In genomic region chr1:109927908-109928307, GRCh38 we compare ENCODE assay signal across 10 cellular contexts. TPM values are rescaled to one million over a fixed set of nuclear protein-coding genes. Genes with fewer than 3 reads are reported as not detected.
DNase-seq lines count a peak whose midpoint lies in the region; ATAC-seq and TF ChIP-seq lines count a peak whose summit lies in the region.
"Had no signal": no experiment of that assay in that cellular context is flagged by ENCODE, and none has a peak within 500 bp of the region (broad histone marks: within the 10 kb centered on the region; RNA-seq: fewer than 3 reads in every experiment).

No MANE protein-coding gene starts in this region.

- ATAC-seq in SK-N-SH treated with all-trans-retinoic acid at 6 μM for 48 hours = no peak
- peak; percentile 76 for ATAC-seq in Right ventricle myocardium superior (ENCODE audit: poor library complexity)
- ATAC-seq in HG03378 (IDR thresholded peaks at IDR 0.05; ENCODE audit: unreplicated experiment) = no peak
- no peak for ATAC-seq in HG02588 (IDR thresholded peaks at IDR 0.05; ENCODE audit: unreplicated experiment)

- H4K20me1 ChIP-seq in SK-N-SH (ENCODE audit: insufficient read depth) = no peaks in the 10 kb centered on the region

- no peaks in the 10 kb centered on the region for H3K9me2 ChIP-seq in SK-N-SH

- CTCF ChIA-PET in SK-N-SH (lab: Yijun Ruan, JAX) = interaction anchor here (1.1 kb wide), 1 partner anchor 44 kb away, joined by 3 read pairs; no protein-coding TSS in a partner anchor

- no peak for TF ChIP-seq RAD21 in SK-N-SH (IDR thresholded peaks at IDR 0.05; ENCODE audit: low read length)

- H3K27me3 ChIP-seq in SK-N-SH (ENCODE audit: insufficient read depth) (no peaks in the 10 kb centered on the region), vagina (no peaks in the 10 kb centered on the region)

- H3K9me3 ChIP-seq in SK-N-SH (no peaks in the 10 kb centered on the region), vagina (no peaks in the 10 kb centered on the region)

- TF ChIP-seq CTCF in SK-N-SH (IDR thresholded peaks at IDR 0.05) = no peak
- TF ChIP-seq CTCF in osteocyte (IDR thresholded peaks at IDR 0.05) = no peak
- TF ChIP-seq CTCF in vagina (IDR thresholded peaks at IDR 0.05) = no peak

- no peak for TF ChIP-seq EP300 in SK-N-SH (IDR thresholded peaks at IDR 0.05; ENCODE audit: borderline replicate concordance in 1 of 2, low read depth in 1 of 2, low read length in 1 of 2)

- WGBS in SK-N-SH (ENCODE audit: low lambda C conversion rate) = 71% methylated on average over 6 of the region's 6 CpGs

- POLR2A ChIA-PET in SK-N-SH (lab: Yijun Ruan, JAX) = no interaction called here

- intact Hi-C loops in Right ventricle myocardium superior (cut with DNase I) (no loop called here), vagina (cut with DNase I) (no loop called here)

- TF ChIP-seq POLR2A in vagina (IDR thresholded peaks at IDR 0.05) = no peak

- H3K4me2 ChIP-seq in SK-N-SH = no peak overlapping the region

- peaks cover 48% of the 10 kb centered on the region for H3K4me1 Mint-ChIP-seq in osteocyte (ENCODE audit: unreplicated experiment)

- no peak overlapping the region for H3K9ac ChIP-seq in SK-N-SH

- no peaks in the 10 kb centered on the region for H3K79me2 ChIP-seq in SK-N-SH (ENCODE audit: insufficient read depth)

- H3K4me1 ChIP-seq in SK-N-SH (ENCODE audit: control insufficient read depth in 1 of 2, insufficient read depth in 2 of 2, low read depth in 1 of 2, low read length in 1 of 2) (peaks cover 0 to 37% of the 10 kb centered on the region in 2 experiments; a peak in 1 of 4 replicates), vagina (peaks cover 71% of the 10 kb centered on the region)

- H3K27ac ChIP-seq in SK-N-SH (ENCODE audit: low read depth in 2 of 2, low read length in 1 of 2) (peak overlapping the region; percentile 3 to 65; a peak in 3 of 4 replicates), vagina (peak overlapping the region; percentile 82)

- no peak overlapping the region for H3K4me3 Mint-ChIP-seq in osteocyte (ENCODE audit: unreplicated experiment)

- H3K36me3 ChIP-seq in SK-N-SH (replicated peaks in 1 of 2; ENCODE audit: control insufficient read depth in 1 of 2, insufficient read depth in 2 of 2, low read length in 1 of 2) (peaks cover 7 to 27% of the 10 kb centered on the region in 2 experiments), vagina (peaks cover 0 to 52% of the 10 kb centered on the region in 2 donors)

- H2AFZ ChIP-seq in SK-N-SH (ENCODE audit: low read depth) = no peak overlapping the region

- H3K27me3 Mint-ChIP-seq in osteocyte (ENCODE audit: unreplicated experiment) = no peaks in the 10 kb centered on the region

- H3K4me3 ChIP-seq in SK-N-SH (ENCODE audit: low read depth in 2 of 2, low read length in 1 of 2) = no peak overlapping the region
- no peak overlapping the region for H3K4me3 ChIP-seq in vagina

- peak overlapping the region; percentile 81 for H3K27ac Mint-ChIP-seq in osteocyte (ENCODE audit: unreplicated experiment)

- no peaks in the 10 kb centered on the region for H3F3A ChIP-seq in SK-N-SH (replicated peaks; ENCODE audit: insufficient read depth)

- peaks cover 42% of the 10 kb centered on the region for H3K36me3 Mint-ChIP-seq in osteocyte (ENCODE audit: unreplicated experiment)

- H3K9me3 Mint-ChIP-seq in osteocyte (ENCODE audit: unreplicated experiment) = no peaks in the 10 kb centered on the region

- DNase-seq in SK-N-SH = no peak
- peak; percentile 87 for DNase-seq in Right ventricle myocardium superior
- no peak for DNase-seq in osteocyte (ENCODE audit: extremely low spot score, unreplicated experiment)
- peak in 1 of 2 donors; percentile 97 for DNase-seq in vagina (ENCODE audit: extremely low spot score in 2 of 2)
- DNase-seq in NCI-H1436 treated with DMSO at 0.1 percent for 48 hours (lab: John Stamatoyannopoulos, UW) = no peak
- DNase-seq: 8988T, glutamatergic neuron had no signal

TF ChIP-seq in SK-N-SH, 30 proteins besides CTCF, POLR2A, EP300 and RAD21 (continues in another document):
- TF ChIP-seq YY1 (IDR thresholded peaks at IDR 0.05; ENCODE audit: low read depth) (no peak), FOXJ3 (CRISPR knock-in tag; IDR thresholded peaks at IDR 0.05) (no peak), ZBTB33 (IDR thresholded peaks at IDR 0.05; ENCODE audit: borderline replicate concordance, low read depth) (no peak), RCOR1 (IDR thresholded peaks at IDR 0.05; ENCODE audit: low read length) (no peak)
- TF ChIP-seq, protein P1, sequence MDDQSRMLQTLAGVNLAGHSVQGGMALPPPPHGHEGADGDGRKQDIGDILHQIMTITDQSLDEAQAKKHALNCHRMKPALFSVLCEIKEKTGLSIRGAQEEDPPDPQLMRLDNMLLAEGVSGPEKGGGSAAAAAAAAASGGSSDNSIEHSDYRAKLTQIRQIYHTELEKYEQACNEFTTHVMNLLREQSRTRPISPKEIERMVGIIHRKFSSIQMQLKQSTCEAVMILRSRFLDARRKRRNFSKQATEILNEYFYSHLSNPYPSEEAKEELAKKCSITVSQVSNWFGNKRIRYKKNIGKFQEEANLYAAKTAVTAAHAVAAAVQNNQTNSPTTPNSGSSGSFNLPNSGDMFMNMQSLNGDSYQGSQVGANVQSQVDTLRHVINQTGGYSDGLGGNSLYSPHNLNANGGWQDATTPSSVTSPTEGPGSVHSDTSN (IDR thresholded peaks at IDR 0.05) = no peak

TF ChIP-seq in SK-N-SH treated with all-trans-retinoic acid at 6 μM for 48 hours, 23 proteins besides CTCF, POLR2A, EP300 and RAD21:
- TF ChIP-seq ISL1 (CRISPR knock-in tag; IDR thresholded peaks at IDR 0.05) (no peak), TOX (CRISPR knock-in tag; IDR thresholded peaks at IDR 0.05; ENCODE audit: borderline replicate concordance) (no peak), SNAI2 (CRISPR knock-in tag; IDR thresholded peaks at IDR 0.05) (no peak), ZNF565 (CRISPR knock-in tag; conservative IDR thresholded peaks at IDR 0.05; ENCODE audit: low read depth) (no peak), OSR1 (CRISPR knock-in tag; IDR thresholded peaks at IDR 0.05) (no peak), CREB5 (CRISPR knock-in tag; IDR thresholded peaks at IDR 0.05; ENCODE audit: low read depth) (no peak), ZFP30 (CRISPR knock-in tag; IDR thresholded peaks at IDR 0.05) (no peak), ZC3H10 (CRISPR knock-in tag; IDR thresholded peaks at IDR 0.05) (no peak), ZNF8 (CRISPR knock-in tag; IDR thresholded peaks at IDR 0.05) (no peak), BACH2 (CRISPR knock-in tag; IDR thresholded peaks at IDR 0.05; ENCODE audit: borderline replicate concordance) (no peak), ZNF70 (CRISPR knock-in tag; IDR thresholded peaks at IDR 0.05) (no peak), ZFP3 (CRISPR knock-in tag; IDR thresholded peaks at IDR 0.05) (no peak), ESRRG (CRISPR knock-in tag; IDR thresholded peaks at IDR 0.05) (no peak), ARNTL (CRISPR knock-in tag; IDR thresholded peaks at IDR 0.05; ENCODE audit: borderline replicate concordance, low read depth) (no peak), RARB (CRISPR knock-in tag; IDR thresholded peaks at IDR 0.05) (no peak)
- TF ChIP-seq, protein P2, sequence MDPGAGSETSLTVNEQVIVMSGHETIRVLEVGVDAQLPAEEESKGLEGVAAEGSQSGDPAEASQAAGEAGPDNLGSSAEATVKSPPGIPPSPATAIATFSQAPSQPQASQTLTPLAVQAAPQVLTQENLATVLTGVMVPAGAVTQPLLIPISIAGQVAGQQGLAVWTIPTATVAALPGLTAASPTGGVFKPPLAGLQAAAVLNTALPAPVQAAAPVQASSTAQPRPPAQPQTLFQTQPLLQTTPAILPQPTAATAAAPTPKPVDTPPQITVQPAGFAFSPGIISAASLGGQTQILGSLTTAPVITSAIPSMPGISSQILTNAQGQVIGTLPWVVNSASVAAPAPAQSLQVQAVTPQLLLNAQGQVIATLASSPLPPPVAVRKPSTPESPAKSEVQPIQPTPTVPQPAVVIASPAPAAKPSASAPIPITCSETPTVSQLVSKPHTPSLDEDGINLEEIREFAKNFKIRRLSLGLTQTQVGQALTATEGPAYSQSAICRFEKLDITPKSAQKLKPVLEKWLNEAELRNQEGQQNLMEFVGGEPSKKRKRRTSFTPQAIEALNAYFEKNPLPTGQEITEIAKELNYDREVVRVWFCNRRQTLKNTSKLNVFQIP (CRISPR knock-in tag; IDR thresholded peaks at IDR 0.05; ENCODE audit: borderline replicate concordance, low read depth) = no peak
- TF ChIP-seq, protein P3, sequence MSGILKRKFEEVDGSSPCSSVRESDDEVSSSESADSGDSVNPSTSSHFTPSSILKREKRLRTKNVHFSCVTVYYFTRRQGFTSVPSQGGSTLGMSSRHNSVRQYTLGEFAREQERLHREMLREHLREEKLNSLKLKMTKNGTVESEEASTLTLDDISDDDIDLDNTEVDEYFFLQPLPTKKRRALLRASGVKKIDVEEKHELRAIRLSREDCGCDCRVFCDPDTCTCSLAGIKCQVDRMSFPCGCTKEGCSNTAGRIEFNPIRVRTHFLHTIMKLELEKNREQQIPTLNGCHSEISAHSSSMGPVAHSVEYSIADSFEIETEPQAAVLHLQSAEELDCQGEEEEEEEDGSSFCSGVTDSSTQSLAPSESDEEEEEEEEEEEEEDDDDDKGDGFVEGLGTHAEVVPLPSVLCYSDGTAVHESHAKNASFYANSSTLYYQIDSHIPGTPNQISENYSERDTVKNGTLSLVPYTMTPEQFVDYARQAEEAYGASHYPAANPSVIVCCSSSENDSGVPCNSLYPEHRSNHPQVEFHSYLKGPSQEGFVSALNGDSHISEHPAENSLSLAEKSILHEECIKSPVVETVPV (CRISPR knock-in tag; IDR thresholded peaks at IDR 0.05) = no peak

RNA-seq across cellular contexts. Expression of gene CSF1, which starts 17.3 kb away (rescaled TPM):
- polyA plus RNA-seq in SK-N-SH (2012; rRNA removed) = 25.3 and 31.9 TPM in 2 replicates
- 20.4 and 32.3 TPM in 2 replicates for polyA plus RNA-seq in SK-N-SH (2012; cell fraction: cytosol; rRNA removed)
- polyA plus RNA-seq in SK-N-SH (2012; cell fraction: nucleus; rRNA removed) = 48.4 and 52.0 TPM in 2 replicates
- 16.0 TPM for total RNA-seq in Right ventricle myocardium superior
- 27.9 and 36.2 TPM in 2 replicates for total RNA-seq in osteocyte
- total RNA-seq in vagina = 159 TPM

RNA-seq across cellular contexts. Expression of gene AHCYL1, which starts 56.7 kb away (rescaled TPM):
- 39.7 and 49.0 TPM in 2 replicates for polyA plus RNA-seq in SK-N-SH (2012; rRNA removed)
- polyA plus RNA-seq in SK-N-SH (2012; cell fraction: cytosol; rRNA removed) = 46.8 and 49.0 TPM in 2 replicates
- polyA plus RNA-seq in SK-N-SH (2012; cell fraction: nucleus; rRNA removed) = 47.8 and 72.0 TPM in 2 replicates
- total RNA-seq in Right ventricle myocardium superior (39.8 TPM), osteocyte (77.0 and 79.3 TPM in 2 replicates), vagina (75.6 TPM)
